ENCODE assay signal across 11 cellular contexts in genomic region chr4:185774076-185774731, GRCh38. TPM values are rescaled to one million over a fixed set of nuclear protein-coding genes. Genes with fewer than 3 reads are reported as not detected.
DNase-seq lines count a peak whose midpoint lies in the region; ATAC-seq and TF ChIP-seq lines count a peak whose summit lies in the region.
"Had no signal": no experiment of that assay in that cellular context is flagged by ENCODE, and none has a peak within 500 bp of the region (broad histone marks: within the 10 kb centered on the region; RNA-seq: fewer than 3 reads in every experiment).

No MANE protein-coding gene starts in this region.

- H3K36me3 ChIP-seq in right atrium auricular region (no peaks in the 10 kb centered on the region), osteoblast (ENCODE audit: insufficient read depth, low read length) (no peaks in the 10 kb centered on the region)

- peaks cover 14% of the 10 kb centered on the region for H3K36me3 Mint-ChIP-seq in WTC11

- no peaks in the 10 kb centered on the region for H3K27me3 ChIP-seq in right atrium auricular region
- H3K27me3 ChIP-seq in osteoblast (ENCODE audit: insufficient read depth, low read length): no peaks in the 10 kb centered on the region

- POLR2A ChIA-PET in WTC11 (lab: Charles Lee): no interaction called here

- peak overlapping the region; percentile 75 for H3K4me3 Mint-ChIP-seq in WTC11

- H3K9me3 ChIP-seq in right atrium auricular region (no peaks in the 10 kb centered on the region), osteoblast (ENCODE audit: low read depth, low read length) (no peaks in the 10 kb centered on the region)

- H4K20me1 ChIP-seq in osteoblast (ENCODE audit: insufficient read depth, low read length): no peaks in the 10 kb centered on the region

- H3K27ac ChIP-seq in right atrium auricular region (peak overlapping the region; percentile 78 to 81), osteoblast (ENCODE audit: low read depth, low read length) (peak overlapping the region; percentile 86)

- TF ChIP-seq CTCF in AG09309 (IDR thresholded peaks at IDR 0.05; ENCODE audit: control insufficient read depth, insufficient read depth, low read depth, low read length, missing control alignments) (no peak), WTC11 (IDR thresholded peaks at IDR 0.05) (no peak), right atrium auricular region (IDR thresholded peaks at IDR 0.05) (no peak), osteoblast (IDR thresholded peaks at IDR 0.05; ENCODE audit: extremely low read depth, low read depth, low read length) (no peak), omental fat pad (IDR thresholded peaks at IDR 0.05) (no peak)

- H3K4me2 ChIP-seq in osteoblast (ENCODE audit: insufficient read depth, low read length): peak overlapping the region; percentile 84

- peak overlapping the region; percentile 59 for H2AFZ ChIP-seq in osteoblast (ENCODE audit: low read length)

- peaks cover 63% of the 10 kb centered on the region for H3K4me1 Mint-ChIP-seq in WTC11

- DNase-seq in AG09309 (ENCODE audit: low read depth) (no peak), WTC11 (ENCODE audit: low spot score) (no peak), right atrium auricular region (ENCODE audit: low spot score) (no peak), osteoblast (ENCODE audit: insufficient read length, low spot score, missing footprints) (no peak), HPDE6-E6E7 (ENCODE audit: extremely low spot score) (no peak), NCI-H1105 treated with DMSO at 0.1 percent for 48 hours (lab: John Stamatoyannopoulos, UW) (no peak), omental fat pad (ENCODE audit: low spot score) (no peak)
- DNase-seq: activated CD4-positive, alpha-beta T cell treated with anti-CD3 and anti-CD28 coated beads for 48 hours; OCI-M1; stimulated activated CD4-positive, alpha-beta T cell treated with anti-CD3 and anti-CD28 coated beads, Interleukin-2, amount 100 ng/mL, for 24 hours had no signal

- H3K4me1 ChIP-seq in right atrium auricular region: peaks cover 0 to 32% of the 10 kb centered on the region in 2 donors
- H3K4me1 ChIP-seq in osteoblast (ENCODE audit: insufficient read depth, low read length): peaks cover 48% of the 10 kb centered on the region

- H3K79me2 ChIP-seq in osteoblast (ENCODE audit: insufficient read depth, low read length): peaks cover 23% of the 10 kb centered on the region

- peak overlapping the region; percentile 24 for H3K4me3 ChIP-seq in AG09309 (ENCODE audit: control insufficient read depth, low read depth, low read length)
- H3K4me3 ChIP-seq in right atrium auricular region: peak overlapping the region; percentile 26 to 40
- H3K4me3 ChIP-seq in osteoblast (ENCODE audit: insufficient read depth, low read length): peak overlapping the region; percentile 69

- CTCF ChIA-PET in WTC11 (lab: Charles Lee): interaction anchor here (1.9 kb wide), 1 partner anchor 134 kb away, joined by 8 read pairs; no protein-coding TSS in a partner anchor

- ATAC-seq in WTC11 (no peak), GM18867 (IDR thresholded peaks at IDR 0.05; ENCODE audit: unreplicated experiment) (no peak), omental fat pad (ENCODE audit: low FRiP score) (no peak)

- H3K9me3 Mint-ChIP-seq in WTC11: peaks cover 7% of the 10 kb centered on the region

- H3K27ac Mint-ChIP-seq in WTC11: peak overlapping the region; percentile 86

- no peaks in the 10 kb centered on the region for H3K27me3 Mint-ChIP-seq in WTC11 (ENCODE audit: low read depth)

TF ChIP-seq in WTC11, 78 proteins besides CTCF, POLR2A, EP300 and RAD21:
- TF ChIP-seq GABPB1 (CRISPR knock-in tag; IDR thresholded peaks at IDR 0.05) (0 out of 2 replicates have a peak, but pooled peaks have one; percentile 16), NFE2L1 (CRISPR knock-in tag; IDR thresholded peaks at IDR 0.05) (no peak)

RNA-seq across cellular contexts. Expression of gene SORBS2, which starts 37.8 kb away (rescaled TPM):
- total RNA-seq in WTC11 (2021) (29.5 to 44.5 TPM (median 31.4 TPM) in 3 replicates), right atrium auricular region (100 to 1,000 TPM; 530 to 741 TPM), osteoblast (50.7 and 85.0 TPM in 2 replicates), omental fat pad (100 to 1,000 TPM in 1 of 4 donors, 10 to 100 TPM in 3; 21.5 to 103 (median 64.8) TPM)
